1 cellular context compared by ENCODE assay signal in genomic region chr5:34533582-34534236, GRCh38.
TF ChIP-seq lines count a peak whose summit lies in the region.

No MANE protein-coding gene starts in this region.

TF ChIP-seq in GM12878, 131 proteins besides CTCF, POLR2A, EP300 and RAD21 (continued from another document):
- TF ChIP-seq NKRF (conservative IDR thresholded peaks at IDR 0.05): no peak
